1 cellular context compared by ENCODE assay signal in the genomic region with DNA sequence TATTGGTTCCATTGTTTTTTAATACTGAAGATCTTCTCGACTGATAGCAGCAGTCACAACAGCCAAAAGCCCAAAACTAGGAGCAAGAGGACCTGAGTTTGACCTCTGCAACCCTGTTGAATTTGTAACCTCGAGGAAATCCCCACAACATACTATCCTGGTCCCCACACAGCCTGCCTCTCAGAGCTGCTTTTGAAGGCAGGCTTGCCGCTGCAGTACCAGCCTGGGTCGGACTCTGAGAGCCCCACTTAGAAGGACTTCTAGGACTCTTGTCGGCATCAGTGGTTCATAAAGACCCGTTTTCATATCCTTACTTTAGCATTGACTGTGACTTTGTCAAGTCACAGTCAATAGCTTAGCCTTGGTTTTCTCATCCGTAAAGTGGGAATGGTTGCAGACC.
TF ChIP-seq lines count a peak whose summit lies in the region.

No MANE protein-coding gene starts in this region.

TF ChIP-seq in HepG2, 621 proteins besides CTCF, POLR2A, EP300 and RAD21:
- no peak for TF ChIP-seq ZNF274 (CRISPR knock-in tag; IDR thresholded peaks at IDR 0.05)
- TF ChIP-seq HHEX (CRISPR knock-in tag; IDR thresholded peaks at IDR 0.05): no peak
- TF ChIP-seq ZNF839 (CRISPR knock-in tag; IDR thresholded peaks at IDR 0.05; ENCODE audit: borderline replicate concordance): no peak
- TF ChIP-seq ZMYM4 (CRISPR knock-in tag; IDR thresholded peaks at IDR 0.05): no peak
- TF ChIP-seq ZNF484 (CRISPR knock-in tag; IDR thresholded peaks at IDR 0.05; ENCODE audit: borderline replicate concordance, low read depth): no peak
- TF ChIP-seq HNF4A (CRISPR knock-in tag; IDR thresholded peaks at IDR 0.05): no peak
